Comparison of ENCODE assay signal across 6 cellular contexts in the genomic region with DNA sequence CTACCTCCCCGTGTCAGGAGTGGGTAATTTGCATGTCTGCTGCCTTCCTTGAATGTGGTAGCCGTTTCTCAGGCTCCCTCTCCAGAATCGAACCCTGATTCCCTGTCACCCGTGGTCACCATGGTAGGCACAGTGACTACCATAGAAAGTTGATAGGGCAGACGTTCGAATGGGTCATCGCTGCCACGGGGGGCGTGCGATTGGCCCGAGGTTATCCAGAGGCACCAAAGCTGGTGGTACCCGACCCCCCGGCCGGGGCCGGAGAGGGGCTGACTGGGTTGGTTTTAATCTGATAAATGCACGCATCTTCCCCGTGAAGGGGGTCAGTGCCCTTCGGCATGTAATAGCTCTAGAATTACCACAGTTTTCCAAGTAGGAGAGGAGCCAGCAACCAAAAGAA.
A peak's percentile ranks its signal among the peaks of the same experiment; 100 is the strongest.
DNase-seq lines count a peak whose midpoint lies in the region; ATAC-seq and TF ChIP-seq lines count a peak whose summit lies in the region.
"Not testable (repeated sequence)": the region's sequence is repeated elsewhere in the genome, so short reads cannot be mapped to it uniquely, and the experiment has no call there.

No MANE protein-coding gene starts in this region.

- H3K27ac Mint-ChIP-seq in GM23338; WTC11; chondrocyte (ENCODE audit: unreplicated experiment): not testable (repeated sequence)

- peaks cover 0 to 84% (median 63%) of the 10 kb centered on the region in 8 donors for H3K9me3 ChIP-seq in spleen

- peaks cover 37% of the 10 kb centered on the region for H3K36me3 Mint-ChIP-seq in GM23338 (ENCODE audit: low read depth)
- peaks cover 22% of the 10 kb centered on the region for H3K36me3 Mint-ChIP-seq in WTC11
- not testable (repeated sequence) for H3K36me3 Mint-ChIP-seq in chondrocyte (ENCODE audit: low read depth)

- not testable (repeated sequence) for H3K79me2 ChIP-seq in GM23338 (replicated peaks; ENCODE audit: insufficient read depth)

- H3K36me3 ChIP-seq in GM23338 (ENCODE audit: insufficient read depth); spleen: not testable (repeated sequence)

- not testable (repeated sequence) for DNase-seq in GM23338 (ENCODE audit: low spot score); WTC11 (ENCODE audit: low spot score)
- DNase-seq in chondrocyte (ENCODE audit: low spot score), result peak; percentile 56
- peak; percentile 55 for DNase-seq in cardiac septum (ENCODE audit: low spot score)
- DNase-seq in mesenteric fat pad (ENCODE audit: low spot score), result peak; percentile 81
- DNase-seq in spleen, result peak; percentile 51

- H3K27ac ChIP-seq in GM23338 (ENCODE audit: low read depth); spleen: not testable (repeated sequence)

- H3K4me3 ChIP-seq in GM23338, spleen: not testable (repeated sequence)

- intact Hi-C loops in cardiac septum (cut with DNase I); spleen (cut with DNase I; ENCODE audit: low total_unique reads): not testable (repeated sequence)

- H3K4me2 ChIP-seq in GM23338, result 0 out of 2 replicates have a peak overlapping the region, but pooled peaks have one; percentile 43

- H3K27me3 ChIP-seq in GM23338 (ENCODE audit: insufficient read depth), result peaks cover 41% of the 10 kb centered on the region
- H3K27me3 ChIP-seq in spleen (replicated peaks in 1 of 7), result peaks cover 0 to 37% (median 0%) of the 10 kb centered on the region in 7 donors

- CTCF ChIA-PET in WTC11 (lab: Charles Lee), result not testable (repeated sequence)

- POLR2A ChIA-PET in WTC11 (lab: Charles Lee), result not testable (repeated sequence)

- H3F3A ChIP-seq in GM23338 (replicated peaks; ENCODE audit: low read depth), result not testable (repeated sequence)

- H3K9me3 Mint-ChIP-seq in GM23338, result peaks cover 69% of the 10 kb centered on the region
- peaks cover 24% of the 10 kb centered on the region for H3K9me3 Mint-ChIP-seq in WTC11
- H3K9me3 Mint-ChIP-seq in chondrocyte (ENCODE audit: low read depth), result peaks cover 27% of the 10 kb centered on the region

- H2AFZ ChIP-seq in GM23338, result not testable (repeated sequence)

- WGBS in spleen, 5 donors, result 87 to 95% (median 92%) methylated on average over 14 to 18 of the region's 18 CpGs

- H3K4me3 Mint-ChIP-seq in GM23338; chondrocyte (ENCODE audit: unreplicated experiment): not testable (repeated sequence)
- H3K4me3 Mint-ChIP-seq in WTC11, result peak overlapping the region; percentile 57

- not testable (repeated sequence) for TF ChIP-seq POLR2A in spleen (IDR thresholded peaks at IDR 0.05)

- ATAC-seq in GM23338, WTC11: not testable (repeated sequence)

- not testable (repeated sequence) for H3K4me1 ChIP-seq in GM23338 (ENCODE audit: insufficient read depth); spleen

- TF ChIP-seq CTCF in GM23338 (conservative IDR thresholded peaks at IDR 0.05; ENCODE audit: low read depth in 2 of 2); WTC11 (IDR thresholded peaks at IDR 0.05); chondrocyte (IDR thresholded peaks at IDR 0.05); spleen (IDR thresholded peaks at IDR 0.05 in 8 of 11, conservative IDR thresholded peaks at IDR 0.05 in 3 of 11): not testable (repeated sequence)

- H3K27me3 Mint-ChIP-seq in GM23338 (ENCODE audit: insufficient read depth, low read depth, poor library complexity); chondrocyte (ENCODE audit: low read depth): not testable (repeated sequence)
- H3K27me3 Mint-ChIP-seq in WTC11 (ENCODE audit: low read depth), result peaks cover 46% of the 10 kb centered on the region

- not testable (repeated sequence) for H3K9me2 ChIP-seq in GM23338 (ENCODE audit: insufficient read depth)

- not testable (repeated sequence) for H4K20me1 ChIP-seq in GM23338 (replicated peaks; ENCODE audit: insufficient read depth)

- not testable (repeated sequence) for H3K4me1 Mint-ChIP-seq in GM23338; WTC11; chondrocyte (ENCODE audit: low read depth)

TF ChIP-seq in GM23338, 12 proteins besides CTCF, POLR2A, EP300 and RAD21:
- peak; percentile 23 for TF ChIP-seq EZH2 (IDR thresholded peaks at IDR 0.05; ENCODE audit: low read depth, unreplicated experiment)
